23 cellular contexts compared by ENCODE assay signal in genomic region chr1:13761883-13762282, GRCh38.
DNase-seq lines count a peak whose midpoint lies in the region; ATAC-seq and TF ChIP-seq lines count a peak whose summit lies in the region.
"Had no signal": no experiment of that assay in that cellular context is flagged by ENCODE, and none has a peak within 500 bp of the region (broad histone marks: within the 10 kb centered on the region; RNA-seq: fewer than 3 reads in every experiment).

No MANE protein-coding gene starts in this region.

- no peak for DNase-seq in activated T-cell treated with anti-CD3 and anti-CD28 coated beads, Interleukin-2, amount 50 U/mL, for 72 hours
- no peak for DNase-seq in activated T-cell treated with anti-CD3 and anti-CD28 coated beads, Interleukin-2, amount 50 U/mL, for 4 hours
- DNase-seq in activated T-helper 2 cell treated with anti-CD3 and anti-CD28 coated beads, Interferon-gamma antibody, Interleukin-2, Interleukin-4, amounts not matched to agents 10 μg/mL and 5 μg/mL and 100 μg/mL, durations not matched to agents 14 hours and 24 hours and 36 hours (ENCODE audit: low spot score) = no peak
- DNase-seq in naive thymus-derived CD4-positive, alpha-beta T cell = no peak
- DNase-seq in vagina (ENCODE audit: extremely low spot score in 2 of 2) = peak in 1 of 2 donors; percentile 32
- DNase-seq in activated CD4-positive, alpha-beta T cell treated with anti-CD3 and anti-CD28 coated beads, Interleukin-2, amount 50 U/mL, for 4 hours = no peak
- DNase-seq: 8988T; activated CD4-positive, alpha-beta memory T cell treated with anti-CD3 and anti-CD28 coated beads, Interleukin-2, amount 10 ng/mL, durations not matched to agents 7 days and 5 days; activated CD8-positive, alpha-beta memory T cell treated with anti-CD3 and anti-CD28 coated beads, Interleukin-2, amount 50 U/mL, for 48 hours; activated gamma-delta T cell; islet precursor cell; MG63; NCI-H2029 treated with DMSO at 0.1 percent for 48 hours; NCI-H2227 treated with DMSO at 0.1 percent for 48 hours; NCI-H526 treated with DMSO at 0.1 percent for 48 hours; ovary; stimulated activated CD4-positive, alpha-beta T cell treated with anti-CD3 and anti-CD28 coated beads, Interleukin-4, amount 100 ng/mL, for 1 hour; T-cell had no signal

- ATAC-seq in activated T-cell treated with anti-CD3 and anti-CD28 coated beads, Interleukin-2, amount 50 U/mL, for 72 hours (replicated peaks in 1 of 2) = no peak
- no peak for ATAC-seq in activated T-cell treated with anti-CD3 and anti-CD28 coated beads, Interleukin-2, amount 50 U/mL, for 4 hours
- no peak for ATAC-seq in naive thymus-derived CD4-positive, alpha-beta T cell
- ATAC-seq in GM18520 (IDR thresholded peaks at IDR 0.05; ENCODE audit: unreplicated experiment) (no peak), GM18505 (IDR thresholded peaks at IDR 0.05; ENCODE audit: unreplicated experiment) (no peak)
- ATAC-seq: activated CD4-positive, CD25-positive, alpha-beta regulatory T cell treated with anti-CD3 and anti-CD28 coated beads, Interleukin-2, amount 50 U/mL, for 24 hours; natural killer cell treated with Interleukin-12 subunit alpha and Interleukin-12 subunit beta and Interleukin-15 and Interleukin-18, amount 100 ng/mL, for 72 hours; T-cell had no signal

- H3K27ac Mint-ChIP-seq in activated T-cell treated with anti-CD3 and anti-CD28 coated beads, Interleukin-2, amount 50 U/mL, for 72 hours = peak overlapping the region; percentile 58
- peak overlapping the region; percentile 6 for H3K27ac Mint-ChIP-seq in activated T-helper 2 cell treated with anti-CD3 and anti-CD28 coated beads, Interferon-gamma antibody, Interleukin-2, Interleukin-4, amounts not matched to agents 10 μg/mL and 5 μg/mL and 100 μg/mL, durations not matched to agents 14 hours and 24 hours and 36 hours
- peak overlapping the region in 5 of 9 donors; percentile 2 to 64 (median 28) for H3K27ac Mint-ChIP-seq in naive thymus-derived CD4-positive, alpha-beta T cell
- H3K27ac Mint-ChIP-seq: activated CD4-positive, alpha-beta memory T cell treated with anti-CD3 and anti-CD28 coated beads, Interleukin-2, amount 10 ng/mL, durations not matched to agents 7 days and 5 days; natural killer cell treated with Interleukin-12 subunit alpha and Interleukin-12 subunit beta and Interleukin-15 and Interleukin-18, amount 100 ng/mL, for 72 hours had no signal

- peaks cover 54 to 65% of the 10 kb centered on the region in 2 donors for H3K4me1 ChIP-seq in naive thymus-derived CD4-positive, alpha-beta T cell (ENCODE audit: control insufficient read depth in 2 of 2, insufficient read depth in 2 of 2, low read length in 2 of 2)
- H3K4me1 ChIP-seq in vagina = peaks cover 98% of the 10 kb centered on the region

- TF ChIP-seq POLR2A in vagina (IDR thresholded peaks at IDR 0.05) (no peak), GM18505 (IDR thresholded peaks at IDR 0.05; ENCODE audit: borderline replicate concordance, extremely low read depth, insufficient read depth, insufficient read length) (no peak)

- H3K4me3 Mint-ChIP-seq in activated T-cell treated with anti-CD3 and anti-CD28 coated beads, Interleukin-2, amount 50 U/mL, for 72 hours = no peak overlapping the region
- H3K4me3 Mint-ChIP-seq in activated T-cell treated with anti-CD3 and anti-CD28 coated beads, Interleukin-2, amount 50 U/mL, for 4 hours = no peak overlapping the region
- no peak overlapping the region for H3K4me3 Mint-ChIP-seq in activated T-helper 2 cell treated with anti-CD3 and anti-CD28 coated beads, Interferon-gamma antibody, Interleukin-2, Interleukin-4, amounts not matched to agents 10 μg/mL and 5 μg/mL and 100 μg/mL, durations not matched to agents 14 hours and 24 hours and 36 hours (ENCODE audit: low read depth)
- peak overlapping the region in 6 of 10 donors; percentile 1 to 65 (median 14) for H3K4me3 Mint-ChIP-seq in naive thymus-derived CD4-positive, alpha-beta T cell
- H3K4me3 Mint-ChIP-seq: activated CD4-positive, alpha-beta memory T cell treated with anti-CD3 and anti-CD28 coated beads, Interleukin-2, amount 10 ng/mL, durations not matched to agents 7 days and 5 days; natural killer cell treated with Interleukin-12 subunit alpha and Interleukin-12 subunit beta and Interleukin-15 and Interleukin-18, amount 100 ng/mL, for 72 hours had no signal

- H3K4me1 Mint-ChIP-seq in activated T-cell treated with anti-CD3 and anti-CD28 coated beads, Interleukin-2, amount 50 U/mL, for 72 hours (ENCODE audit: low read depth) = peaks cover 91% of the 10 kb centered on the region
- peaks cover 91% of the 10 kb centered on the region for H3K4me1 Mint-ChIP-seq in activated T-cell treated with anti-CD3 and anti-CD28 coated beads, Interleukin-2, amount 50 U/mL, for 4 hours (ENCODE audit: low read depth)
- H3K4me1 Mint-ChIP-seq in activated T-helper 2 cell treated with anti-CD3 and anti-CD28 coated beads, Interferon-gamma antibody, Interleukin-2, Interleukin-4, amounts not matched to agents 10 μg/mL and 5 μg/mL and 100 μg/mL, durations not matched to agents 14 hours and 24 hours and 36 hours (ENCODE audit: low read depth) = peaks cover 39% of the 10 kb centered on the region
- peaks cover 60 to 99% (median 96%) of the 10 kb centered on the region in 7 donors for H3K4me1 Mint-ChIP-seq in naive thymus-derived CD4-positive, alpha-beta T cell

- CTCF ChIA-PET in naive thymus-derived CD4-positive, alpha-beta T cell (lab: Charles Lee) = interaction anchor here (0.6 kb wide), 1 partner anchor 66 kb away, joined by 3 read pairs; no protein-coding TSS in a partner anchor

- POLR2A ChIA-PET in naive thymus-derived CD4-positive, alpha-beta T cell (lab: Charles Lee) = interaction anchor here (1.5 kb wide), 1 partner anchor 26 kb away, joined by 4 read pairs; no protein-coding TSS in a partner anchor

- H3K36me3 Mint-ChIP-seq in activated T-cell treated with anti-CD3 and anti-CD28 coated beads, Interleukin-2, amount 50 U/mL, for 72 hours (ENCODE audit: insufficient read depth in 2 of 2) = peaks cover under 1 to 2% of the 10 kb centered on the region in 2 donors
- peaks cover 7% of the 10 kb centered on the region for H3K36me3 Mint-ChIP-seq in activated T-cell treated with anti-CD3 and anti-CD28 coated beads, Interleukin-2, amount 50 U/mL, for 4 hours (ENCODE audit: insufficient read depth)
- H3K36me3 Mint-ChIP-seq in activated T-helper 2 cell treated with anti-CD3 and anti-CD28 coated beads, Interferon-gamma antibody, Interleukin-2, Interleukin-4, amounts not matched to agents 10 μg/mL and 5 μg/mL and 100 μg/mL, durations not matched to agents 14 hours and 24 hours and 36 hours (ENCODE audit: low read depth) = peaks cover 20% of the 10 kb centered on the region
- peaks cover 0 to 6% (median 0%) of the 10 kb centered on the region in 5 donors for H3K36me3 Mint-ChIP-seq in naive thymus-derived CD4-positive, alpha-beta T cell
- H3K36me3 Mint-ChIP-seq: natural killer cell treated with Interleukin-12 subunit alpha and Interleukin-12 subunit beta and Interleukin-15 and Interleukin-18, amount 100 ng/mL, for 72 hours had no signal

- H3K9me3 Mint-ChIP-seq in activated T-cell treated with anti-CD3 and anti-CD28 coated beads, Interleukin-2, amount 50 U/mL, for 72 hours = no peaks in the 10 kb centered on the region
- H3K9me3 Mint-ChIP-seq in activated T-cell treated with anti-CD3 and anti-CD28 coated beads, Interleukin-2, amount 50 U/mL, for 4 hours = no peaks in the 10 kb centered on the region
- no peaks in the 10 kb centered on the region for H3K9me3 Mint-ChIP-seq in activated T-helper 2 cell treated with anti-CD3 and anti-CD28 coated beads, Interferon-gamma antibody, Interleukin-2, Interleukin-4, amounts not matched to agents 10 μg/mL and 5 μg/mL and 100 μg/mL, durations not matched to agents 14 hours and 24 hours and 36 hours
- no peaks in the 10 kb centered on the region for H3K9me3 Mint-ChIP-seq in naive thymus-derived CD4-positive, alpha-beta T cell
- H3K9me3 Mint-ChIP-seq: activated CD4-positive, alpha-beta memory T cell treated with anti-CD3 and anti-CD28 coated beads, Interleukin-2, amount 10 ng/mL, durations not matched to agents 7 days and 5 days; natural killer cell treated with Interleukin-12 subunit alpha and Interleukin-12 subunit beta and Interleukin-15 and Interleukin-18, amount 100 ng/mL, for 72 hours; T-cell had no signal

- intact Hi-C loops in activated T-helper 2 cell treated with anti-CD3 and anti-CD28 coated beads, Interferon-gamma antibody, Interleukin-2, Interleukin-4, amounts not matched to agents 10 μg/mL and 5 μg/mL and 100 μg/mL, durations not matched to agents 14 hours and 24 hours and 36 hours (cut with micrococcal nuclease) = no loop called here
- intact Hi-C loops in naive thymus-derived CD4-positive, alpha-beta T cell (cut with micrococcal nuclease) = no loop called here
- intact Hi-C loops in vagina (cut with DNase I) = no loop called here

- no peak overlapping the region for H3K4me3 ChIP-seq in naive thymus-derived CD4-positive, alpha-beta T cell (ENCODE audit: low read length)
- no peak overlapping the region for H3K4me3 ChIP-seq in vagina
- H3K4me3 ChIP-seq: MG63, ovary, SJSA1 had no signal

- no peaks in the 10 kb centered on the region for H3K27me3 ChIP-seq in naive thymus-derived CD4-positive, alpha-beta T cell (ENCODE audit: control insufficient read depth in 2 of 2, insufficient read depth in 2 of 2, low read length in 2 of 2)
- no peaks in the 10 kb centered on the region for H3K27me3 ChIP-seq in vagina
- H3K27me3 ChIP-seq: MG63, ovary, SJSA1 had no signal

- no peaks in the 10 kb centered on the region for H3K27me3 Mint-ChIP-seq in activated T-cell treated with anti-CD3 and anti-CD28 coated beads, Interleukin-2, amount 50 U/mL, for 72 hours (ENCODE audit: low read depth)
- no peaks in the 10 kb centered on the region for H3K27me3 Mint-ChIP-seq in activated T-cell treated with anti-CD3 and anti-CD28 coated beads, Interleukin-2, amount 50 U/mL, for 4 hours (ENCODE audit: low read depth)
- no peaks in the 10 kb centered on the region for H3K27me3 Mint-ChIP-seq in activated T-helper 2 cell treated with anti-CD3 and anti-CD28 coated beads, Interferon-gamma antibody, Interleukin-2, Interleukin-4, amounts not matched to agents 10 μg/mL and 5 μg/mL and 100 μg/mL, durations not matched to agents 14 hours and 24 hours and 36 hours (ENCODE audit: low read depth)
- no peaks in the 10 kb centered on the region for H3K27me3 Mint-ChIP-seq in naive thymus-derived CD4-positive, alpha-beta T cell
- H3K27me3 Mint-ChIP-seq: activated CD4-positive, alpha-beta memory T cell treated with anti-CD3 and anti-CD28 coated beads, Interleukin-2, amount 10 ng/mL, durations not matched to agents 7 days and 5 days; natural killer cell treated with Interleukin-12 subunit alpha and Interleukin-12 subunit beta and Interleukin-15 and Interleukin-18, amount 100 ng/mL, for 72 hours; T-cell had no signal

- no peaks in the 10 kb centered on the region for H3K9me3 ChIP-seq in naive thymus-derived CD4-positive, alpha-beta T cell (ENCODE audit: control insufficient read depth in 2 of 3, low read length in 3 of 3)
- no peaks in the 10 kb centered on the region for H3K9me3 ChIP-seq in vagina
- H3K9me3 ChIP-seq: MG63, ovary, SJSA1 had no signal

- no peaks in the 10 kb centered on the region for H3K36me3 ChIP-seq in naive thymus-derived CD4-positive, alpha-beta T cell (ENCODE audit: control insufficient read depth in 2 of 3, insufficient read depth in 3 of 3, low read length in 3 of 3)
- H3K36me3 ChIP-seq in vagina = no peaks in the 10 kb centered on the region
- H3K36me3 ChIP-seq: ovary, SJSA1 had no signal

- H3K27ac ChIP-seq in naive thymus-derived CD4-positive, alpha-beta T cell (ENCODE audit: low read depth, low read length) = no peak overlapping the region
- H3K27ac ChIP-seq in vagina = peak overlapping the region; percentile 14
- H3K27ac ChIP-seq: ovary, SJSA1 had no signal

- no peak for TF ChIP-seq CTCF in vagina (IDR thresholded peaks at IDR 0.05)

Comparison
In these comparisons a context has a peak if more than half of its experiments do, and no peak if none do; other contexts are left out.
1. H3K27ac Mint-ChIP-seq: peak in every context shown above with its lines; median percentile 58 in activated T-cell treated with anti-CD3 and anti-CD28 coated beads, Interleukin-2, amount 50 U/mL, for 72 hours; 28 in naive thymus-derived CD4-positive, alpha-beta T cell; 6 in activated T-helper 2 cell treated with anti-CD3 and anti-CD28 coated beads, Interferon-gamma antibody, Interleukin-2, Interleukin-4, amounts not matched to agents 10 μg/mL and 5 μg/mL and 100 μg/mL, durations not matched to agents 14 hours and 24 hours and 36 hours.
2. H3K4me3 Mint-ChIP-seq: peak in naive thymus-derived CD4-positive, alpha-beta T cell (6 of 10); none in activated T-cell treated with anti-CD3 and anti-CD28 coated beads, Interleukin-2, amount 50 U/mL, for 72 hours (0 of 2), activated T-cell treated with anti-CD3 and anti-CD28 coated beads, Interleukin-2, amount 50 U/mL, for 4 hours (single experiment) and activated T-helper 2 cell treated with anti-CD3 and anti-CD28 coated beads, Interferon-gamma antibody, Interleukin-2, Interleukin-4, amounts not matched to agents 10 μg/mL and 5 μg/mL and 100 μg/mL, durations not matched to agents 14 hours and 24 hours and 36 hours (single experiment).